Comparison of ENCODE assay signal across 1 cellular context in the genomic region with DNA sequence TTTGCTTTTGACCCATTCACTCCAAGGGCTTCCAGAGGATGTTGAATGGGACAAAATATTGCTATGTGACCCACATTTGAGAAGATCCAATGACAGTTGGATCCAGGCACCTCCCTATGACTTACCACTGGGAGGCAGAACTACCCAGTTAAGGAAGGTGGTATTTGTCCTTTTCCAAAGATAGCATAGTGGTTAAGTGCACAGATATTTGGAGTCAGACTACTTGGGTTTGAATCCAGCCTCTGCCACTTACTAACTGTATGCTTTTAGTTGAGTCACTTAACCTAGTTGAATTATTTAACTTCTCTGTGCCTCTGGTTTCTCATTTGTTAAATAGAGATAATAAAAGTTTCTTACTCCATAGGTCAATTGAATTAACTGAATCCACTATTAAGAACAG.
TF ChIP-seq lines count a peak whose summit lies in the region.

No MANE protein-coding gene starts in this region.

TF ChIP-seq in WTC11, 78 proteins besides CTCF, POLR2A, EP300 and RAD21 (continued from another document):
- no peak for TF ChIP-seq MAX (CRISPR knock-in tag; IDR thresholded peaks at IDR 0.05)
